8 cellular contexts compared by ENCODE assay signal in the genomic region with DNA sequence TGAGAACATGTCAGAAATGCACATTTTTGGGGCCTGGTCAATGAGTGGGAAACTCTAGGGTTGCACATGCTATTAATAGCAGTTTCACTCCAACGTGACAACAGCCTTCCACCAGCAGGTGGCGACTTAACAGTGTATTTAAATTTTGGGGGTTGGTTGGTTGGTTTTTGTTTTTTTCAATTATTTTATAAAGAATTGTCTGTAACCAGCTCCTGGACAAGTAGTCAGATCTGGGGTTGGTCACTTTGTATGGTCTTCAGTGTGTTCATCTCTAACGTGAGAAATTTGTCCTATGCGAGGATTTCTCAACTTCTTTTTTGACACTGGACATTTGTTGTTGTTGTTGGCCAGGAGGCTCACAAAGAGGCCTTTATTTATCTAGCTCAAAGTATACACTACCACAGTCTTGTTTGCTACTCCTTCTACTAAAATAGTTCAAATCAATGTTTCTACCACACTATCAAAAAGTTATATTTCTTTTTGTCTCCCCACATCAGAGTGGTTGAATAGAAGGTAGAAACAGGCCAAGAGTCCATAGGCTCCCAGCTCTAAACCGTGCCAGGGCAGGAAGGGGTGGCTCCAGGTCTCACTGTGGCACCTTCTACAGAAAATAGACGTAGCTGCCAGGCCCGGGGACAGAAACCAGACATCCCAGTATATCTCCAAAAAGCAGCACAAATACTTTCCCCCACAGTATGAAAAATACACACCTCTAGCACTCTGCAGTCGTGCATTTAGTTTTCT.
DNase-seq lines count a peak whose midpoint lies in the region; ATAC-seq and TF ChIP-seq lines count a peak whose summit lies in the region.

No MANE protein-coding gene starts in this region.

- H3K9me3 ChIP-seq in aorta (ENCODE audit: control insufficient read depth, low read length): no peaks in the 10 kb centered on the region

- intact Hi-C loops in aorta (cut with DNase I): loop anchor here in 1 of 2 donors (5.0 kb wide), 1 partner anchor 300 kb away; no protein-coding TSS in a partner anchor

- H3K27me3 Mint-ChIP-seq in progenitor cell of endocrine pancreas: no peaks in the 10 kb centered on the region

- no peak overlapping the region for H3K4me3 ChIP-seq in aorta (ENCODE audit: low read length in 2 of 2)

- 23 to 30% methylated on average over 8 of the region's 8 CpGs for WGBS in aorta, 2 donors

- H3K4me3 Mint-ChIP-seq in progenitor cell of endocrine pancreas (ENCODE audit: low read depth): no peak overlapping the region

- H3K27ac ChIP-seq in RWPE1 (no peak overlapping the region), aorta (ENCODE audit: low read depth in 1 of 2, low read length in 2 of 2) (no peak overlapping the region)

- no peaks in the 10 kb centered on the region for H3K4me1 ChIP-seq in aorta (ENCODE audit: control insufficient read depth in 1 of 2, insufficient read depth in 2 of 2, low read length in 2 of 2)

- H3K36me3 Mint-ChIP-seq in progenitor cell of endocrine pancreas (ENCODE audit: insufficient read depth): no peaks in the 10 kb centered on the region

- peaks cover 2% of the 10 kb centered on the region for H3K4me1 Mint-ChIP-seq in progenitor cell of endocrine pancreas (ENCODE audit: low read depth)

- H3K9me3 Mint-ChIP-seq in progenitor cell of endocrine pancreas (ENCODE audit: low read depth): no peaks in the 10 kb centered on the region

- no peaks in the 10 kb centered on the region for H3K36me3 ChIP-seq in aorta (ENCODE audit: control insufficient read depth in 1 of 2, insufficient read depth in 2 of 2, low read length in 1 of 2)

- peak; percentile 46 for ATAC-seq in GM18520 (IDR thresholded peaks at IDR 0.05; ENCODE audit: unreplicated experiment)
- ATAC-seq in HG03457 (IDR thresholded peaks at IDR 0.05; ENCODE audit: unreplicated experiment): peak; percentile 53
- peak; percentile 67 for ATAC-seq in aorta (ENCODE audit: low FRiP score)

- POLR2A ChIA-PET in RWPE1 (lab: Yijun Ruan, JAX; ENCODE audit: low non-redundant PET): no interaction called here

- H3K27me3 ChIP-seq in aorta (ENCODE audit: control insufficient read depth in 1 of 2, insufficient read depth in 2 of 2, low read length in 1 of 2): no peaks in the 10 kb centered on the region

- peak; percentile 38 to 48 for DNase-seq in AML-193 (lab: John Stamatoyannopoulos, UW)
- DNase-seq in RWPE1 (ENCODE audit: low spot score): peak; percentile 51
- DNase-seq in activated naive CD4-positive, alpha-beta T cell (lab: John Stamatoyannopoulos, UW): peak in 3 of 4 experiments; percentile 27 to 58 (median 48)
- peak; percentile 73 for DNase-seq in globus pallidus (ENCODE audit: low spot score)
- peak; percentile 42 for DNase-seq in progenitor cell of endocrine pancreas (ENCODE audit: low spot score, unreplicated experiment)
- DNase-seq in aorta: peak; percentile 71 to 81

- CTCF ChIA-PET in RWPE1 (lab: Yijun Ruan, JAX): interaction anchor here (0.5 to 1.5 kb wide), 13 partner anchors 10 to 1384 kb away, joined by 3 to 5 read pairs (median 3); partner anchors contain the start of gene C9orf40

- peak; percentile 76 for TF ChIP-seq CTCF in RWPE1 (conservative IDR thresholded peaks at IDR 0.05; ENCODE audit: low read depth)
- TF ChIP-seq CTCF in progenitor cell of endocrine pancreas (IDR thresholded peaks at IDR 0.05; ENCODE audit: unreplicated experiment): peak; percentile 93

- H3K27ac Mint-ChIP-seq in progenitor cell of endocrine pancreas: no peak overlapping the region
